ENCODE assay signal across 9 cellular contexts in the genomic region with DNA sequence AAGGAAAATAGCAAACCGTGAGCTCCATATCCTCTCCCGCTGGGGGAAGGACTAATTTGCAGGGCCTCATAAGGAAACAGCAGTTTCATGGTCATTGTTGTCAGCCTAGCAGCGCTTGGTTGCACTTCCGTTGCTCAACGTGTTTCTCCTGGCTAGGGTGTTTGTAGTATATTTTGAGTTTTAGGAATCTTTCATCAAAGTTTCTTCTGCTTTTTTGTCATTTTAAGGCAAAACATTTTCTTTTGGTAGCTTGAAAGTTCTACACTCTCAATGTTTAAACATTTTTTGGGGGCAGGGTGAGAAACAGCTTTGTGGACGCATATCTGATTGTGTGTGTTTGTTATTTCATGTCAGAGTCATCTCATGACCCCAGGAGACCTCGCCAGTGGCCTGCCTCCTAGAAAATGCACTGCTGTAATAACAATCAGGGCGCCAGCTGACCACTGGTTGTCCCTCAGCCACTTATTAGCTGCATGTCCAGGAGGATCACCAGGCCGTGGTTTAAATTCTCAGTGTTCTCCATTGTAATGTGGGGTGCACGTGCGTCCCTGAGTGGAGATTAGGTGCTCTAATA. TPM values are rescaled to one million over a fixed set of nuclear protein-coding genes. Genes with fewer than 3 reads are reported as not detected.
DNase-seq lines count a peak whose midpoint lies in the region; ATAC-seq, FAIRE-seq and TF ChIP-seq lines count a peak whose summit lies in the region.
"Had no signal": no experiment of that assay in that cellular context is flagged by ENCODE, and none has a peak within 500 bp of the region (broad histone marks: within the 10 kb centered on the region; RNA-seq: fewer than 3 reads in every experiment).

No MANE protein-coding gene starts in this region.

- peak overlapping the region; percentile 59 for H3K4me2 ChIP-seq in K562 (ENCODE audit: insufficient read depth, low read length)

- H3K9me1 ChIP-seq in K562 (ENCODE audit: control insufficient read depth, insufficient read depth, low read length): peaks cover 11% of the 10 kb centered on the region

- ATAC-seq in HG03460 (IDR thresholded peaks at IDR 0.05; ENCODE audit: unreplicated experiment) (peak; percentile 53), K562 (peak; percentile 75)

- H3K27me3 ChIP-seq in K562 (ENCODE audit: control insufficient read depth in 2 of 2, insufficient read depth in 2 of 2, low read length in 2 of 2): no peaks in the 10 kb centered on the region

- DNase-seq in K562 (ENCODE audit: extremely low read depth in 1 of 4, low spot score in 3 of 4) (peak; percentile 51 to 75 (median 64)), myocyte (ENCODE audit: low read depth) (peak; percentile 81), NCI-H2171 treated with DMSO at 0.1 percent for 48 hours (lab: John Stamatoyannopoulos, UW) (no peak), NK-92 (lab: John Stamatoyannopoulos, UW; ENCODE audit: unreplicated experiment) (no peak)
- DNase-seq in activated CD4-positive, alpha-beta T cell treated with anti-CD3 and anti-CD28 coated beads, Interleukin-2, amount 50 U/mL, for 1 hour: no peak
- no peak for DNase-seq in activated CD4-positive, alpha-beta T cell treated with anti-CD3 and anti-CD28 coated beads for 48 hours

- FAIRE-seq in K562 (lab: Jason Lieb, UNC): peak; percentile 76

- peaks cover 97% of the 10 kb centered on the region for H3K79me2 ChIP-seq in K562 (ENCODE audit: control insufficient read depth, insufficient read depth, low read length)

- no peak for TF ChIP-seq CTCF in K562 (IDR thresholded peaks at IDR 0.05 in 2 of 3, conservative IDR thresholded peaks at IDR 0.05 in 1 of 3; ENCODE audit: insufficient read depth in 2 of 3, low read depth in 1 of 3, low read length in 3 of 3)

- H3K4me3 ChIP-seq in GM08714 (ENCODE audit: low read length): peak overlapping the region; percentile 38; the same call in 1 of the 2 replicates
- H3K4me3 ChIP-seq in K562: no peak overlapping the region
- H3K4me3 ChIP-seq: thoracic aorta had no signal

- intact Hi-C loops in K562 (cut with micrococcal nuclease): loop anchor here (1.0 kb wide), 1 partner anchor 38 kb away; no protein-coding TSS in a partner anchor

- H3K27ac ChIP-seq in K562 (ENCODE audit: extremely low read depth, low read depth, low read length): peak overlapping the region; percentile 56; the same call in 2 of the 3 replicates
- H3K27ac ChIP-seq: thoracic aorta had no signal

- H3K9ac ChIP-seq in K562 (ENCODE audit: insufficient read depth in 1 of 2, low read depth in 2 of 2, low read length in 2 of 2): peak overlapping the region; percentile 15 to 42; a peak in 3 of 4 replicates

- peaks cover 58% of the 10 kb centered on the region for H4K20me1 ChIP-seq in K562 (replicated peaks; ENCODE audit: control insufficient read depth, insufficient read depth, low read length)

- H3K9me3 ChIP-seq in K562 (replicated peaks; ENCODE audit: control insufficient read depth, insufficient read depth, low read depth, low read length): no peaks in the 10 kb centered on the region
- H3K9me3 ChIP-seq: thoracic aorta had no signal

- in situ Hi-C loops in K562 (cut with MboI): no loop called here

- no peak for TF ChIP-seq RAD21 in K562 (CRISPR knock-in tag; conservative IDR thresholded peaks at IDR 0.05 in 1 of 2, IDR thresholded peaks at IDR 0.05 in 1 of 2)

- peaks cover 35 to 60% of the 10 kb centered on the region in 2 experiments for H3K4me1 ChIP-seq in K562 (replicated peaks in 1 of 2; ENCODE audit: control insufficient read depth in 2 of 2, insufficient read depth in 2 of 2, low read length in 2 of 2)

- BruUV-seq in K562 (replicated peaks; lab: Mats Ljungman, UMichigan): no TSS peak

- peak; percentile 80 for TF ChIP-seq EP300 in K562 (IDR thresholded peaks at IDR 0.05; ENCODE audit: low read length)

- 6% methylated on average over 11 of the region's 11 CpGs for WGBS in K562 (ENCODE audit: insufficient coverage, low coverage, missing lambda C conversion rate)

- H2AFZ ChIP-seq in K562 (ENCODE audit: low read depth, low read length): no peak overlapping the region

- CTCF ChIA-PET in K562 (lab: Yijun Ruan, JAX; ENCODE audit: low intra/inter-chr PET ratio): no interaction called here

- POLR2A ChIA-PET in K562 (lab: Yijun Ruan, JAX): interaction anchor here (0.7 to 6.5 kb wide), 15 partner anchors 10 to 1092 kb away, joined by 3 to 65 read pairs (median 4); partner anchors contain the start of gene JARID2

- TF ChIP-seq POLR2A in K562 (conservative IDR thresholded peaks at IDR 0.05): no peak

- H3K36me3 ChIP-seq in K562 (ENCODE audit: control insufficient read depth, insufficient read depth, low read length): no peaks in the 10 kb centered on the region; the same call in 2 of the 3 replicates
- H3K36me3 ChIP-seq: thoracic aorta had no signal

TF ChIP-seq in K562, 482 proteins besides CTCF, POLR2A, EP300 and RAD21 (continues in another document):
- TF ChIP-seq CEBPZ (IDR thresholded peaks at IDR 0.05; ENCODE audit: borderline replicate concordance, low read depth, low read length): peak; percentile 31; the same call in 1 of the 2 replicates
- TF ChIP-seq CBX3 (IDR thresholded peaks at IDR 0.05; ENCODE audit: borderline replicate concordance in 1 of 2, low read length in 2 of 2): peak in 1 of 2 experiments; percentile 94; a peak in 2 of 3 replicates
- TF ChIP-seq SRF (CRISPR knock-in tag; IDR thresholded peaks at IDR 0.05): 0 out of 4 replicates have a peak, but pooled peaks of 1 of the 2 experiments have one; percentile 38
- no peak for TF ChIP-seq MTA2 (IDR thresholded peaks at IDR 0.05; ENCODE audit: low read depth)
- peak; percentile 57; the same call in 1 of the 2 replicates for TF ChIP-seq NFE2 (IDR thresholded peaks at IDR 0.05; ENCODE audit: low read depth)
- TF ChIP-seq FOXJ2 (tag; IDR thresholded peaks at IDR 0.05): peak; percentile 93
- TF ChIP-seq MEIS2 (IDR thresholded peaks at IDR 0.05; ENCODE audit: partially characterized antibody): peak; percentile 64
- TF ChIP-seq SMARCC2 (IDR thresholded peaks at IDR 0.05; ENCODE audit: low read depth): peak; percentile 67
- TF ChIP-seq, protein P1, sequence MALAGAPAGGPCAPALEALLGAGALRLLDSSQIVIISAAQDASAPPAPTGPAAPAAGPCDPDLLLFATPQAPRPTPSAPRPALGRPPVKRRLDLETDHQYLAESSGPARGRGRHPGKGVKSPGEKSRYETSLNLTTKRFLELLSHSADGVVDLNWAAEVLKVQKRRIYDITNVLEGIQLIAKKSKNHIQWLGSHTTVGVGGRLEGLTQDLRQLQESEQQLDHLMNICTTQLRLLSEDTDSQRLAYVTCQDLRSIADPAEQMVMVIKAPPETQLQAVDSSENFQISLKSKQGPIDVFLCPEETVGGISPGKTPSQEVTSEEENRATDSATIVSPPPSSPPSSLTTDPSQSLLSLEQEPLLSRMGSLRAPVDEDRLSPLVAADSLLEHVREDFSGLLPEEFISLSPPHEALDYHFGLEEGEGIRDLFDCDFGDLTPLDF (CRISPR knock-in tag; IDR thresholded peaks at IDR 0.05): 0 out of 2 replicates have a peak, but pooled peaks have one; percentile 35
- peak; percentile 27; the same call in 1 of the 2 replicates for TF ChIP-seq MAFK (IDR thresholded peaks at IDR 0.05; ENCODE audit: low read length)

RNA-seq across cellular contexts. Expression of gene JARID2, which starts 20.6 kb away (rescaled TPM):
- 56.9 and 64.3 TPM in 2 replicates for total RNA-seq in K562 (2011; cell fraction: chromatin; rRNA removed; ENCODE audit: low replicate concordance)
- total RNA-seq in K562 (2011; cell fraction: nucleolus; rRNA removed): 33.0 and 36.0 TPM in 2 replicates
- total RNA-seq in K562 (2011; cell fraction: nucleoplasm; rRNA removed): 32.8 and 33.1 TPM in 2 replicates
- total RNA-seq in K562 (2014; rRNA removed): 15.5 and 17.4 TPM in 2 replicates
- total RNA-seq in K562 (2014; rRNA removed; fragmentation: Illumina TruSeq; extraction: Trizol): 14.9 and 16.9 TPM in 2 replicates
- total RNA-seq in K562 (2015; rRNA removed; fragmentation: Illumina TruSeq; extraction: Trizol): 16.1 and 16.5 TPM in 2 replicates
- total RNA-seq in K562 (2021): 23.8 and 29.0 TPM in 2 replicates
- polyA plus RNA-seq in K562 (2011; rRNA removed): 15.7 and 16.8 TPM in 2 replicates
- polyA plus RNA-seq in K562 (2011; cell fraction: cytosol; rRNA removed): 13.0 and 13.9 TPM in 2 replicates
- 30.2 and 41.3 TPM in 2 replicates for polyA plus RNA-seq in K562 (2011; cell fraction: nucleus; rRNA removed)
- polyA plus RNA-seq in K562 (2012): 14.1 and 15.7 TPM in 2 replicates
- polyA plus RNA-seq in K562 (2014; fragmentation: Illumina TruSeq; extraction: Trizol): 21.7 and 22.5 TPM in 2 replicates
- polyA plus RNA-seq in K562 (2014; fragmentation: Nextera tagmentation; extraction: Ambion mirVana): 1 to 10 TPM; 5.0 to 6.7 TPM
- polyA plus RNA-seq in K562 (2014; rRNA removed): 12.7 and 15.6 TPM in 2 replicates
- 30.8 and 34.8 TPM in 2 replicates for polyA minus RNA-seq in K562 (2011; rRNA and poly(A)+ RNA removed)
- polyA minus RNA-seq in K562 (2011; cell fraction: cytosol; rRNA and poly(A)+ RNA removed): 17.8 and 22.9 TPM in 2 replicates
- polyA minus RNA-seq in K562 (2011; cell fraction: nucleus; rRNA and poly(A)+ RNA removed): 23.2 and 32.0 TPM in 2 replicates
- total RNA-seq in myocyte: 8.6 and 10.1 TPM in 2 replicates
- polyA plus RNA-seq in myocyte (2012): 2.4 TPM

Comparison
In these comparisons a context has a peak if more than half of its experiments do, and no peak if none do; other contexts are left out.
1. DNase-seq: peak in K562 (4 of 4) and myocyte (single experiment); none in NCI-H2171 treated with DMSO at 0.1 percent for 48 hours (single experiment), NK-92 (single experiment), activated CD4-positive, alpha-beta T cell treated with anti-CD3 and anti-CD28 coated beads, Interleukin-2, amount 50 U/mL, for 1 hour (single experiment) and activated CD4-positive, alpha-beta T cell treated with anti-CD3 and anti-CD28 coated beads for 48 hours (single experiment).